In genomic region chr7:158431055-158431940, GRCh38 we compare ENCODE assay signal across 2 cellular contexts.
TF ChIP-seq lines count a peak whose summit lies in the region.

No MANE protein-coding gene starts in this region.

TF ChIP-seq in HCT116, 20 proteins besides CTCF, POLR2A, EP300 and RAD21 (continued from another document):
- no peak for TF ChIP-seq ATF3 (IDR thresholded peaks at IDR 0.05)
- no peak for TF ChIP-seq EGR1 (IDR thresholded peaks at IDR 0.05; ENCODE audit: low read depth)
- TF ChIP-seq SP1 (IDR thresholded peaks at IDR 0.05; ENCODE audit: low read depth), result no peak
- TF ChIP-seq, protein P1, sequence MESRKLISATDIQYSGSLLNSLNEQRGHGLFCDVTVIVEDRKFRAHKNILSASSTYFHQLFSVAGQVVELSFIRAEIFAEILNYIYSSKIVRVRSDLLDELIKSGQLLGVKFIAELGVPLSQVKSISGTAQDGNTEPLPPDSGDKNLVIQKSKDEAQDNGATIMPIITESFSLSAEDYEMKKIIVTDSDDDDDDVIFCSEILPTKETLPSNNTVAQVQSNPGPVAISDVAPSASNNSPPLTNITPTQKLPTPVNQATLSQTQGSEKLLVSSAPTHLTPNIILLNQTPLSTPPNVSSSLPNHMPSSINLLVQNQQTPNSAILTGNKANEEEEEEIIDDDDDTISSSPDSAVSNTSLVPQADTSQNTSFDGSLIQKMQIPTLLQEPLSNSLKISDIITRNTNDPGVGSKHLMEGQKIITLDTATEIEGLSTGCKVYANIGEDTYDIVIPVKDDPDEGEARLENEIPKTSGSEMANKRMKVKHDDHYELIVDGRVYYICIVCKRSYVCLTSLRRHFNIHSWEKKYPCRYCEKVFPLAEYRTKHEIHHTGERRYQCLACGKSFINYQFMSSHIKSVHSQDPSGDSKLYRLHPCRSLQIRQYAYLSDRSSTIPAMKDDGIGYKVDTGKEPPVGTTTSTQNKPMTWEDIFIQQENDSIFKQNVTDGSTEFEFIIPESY (IDR thresholded peaks at IDR 0.05; ENCODE audit: extremely low read depth, insufficient replicate concordance, low read length), result no peak
- no peak for TF ChIP-seq EZH2phosphoT487 (IDR thresholded peaks at IDR 0.05; ENCODE audit: borderline replicate concordance)
- TF ChIP-seq ELF1 (IDR thresholded peaks at IDR 0.05; ENCODE audit: borderline replicate concordance, low read depth), result no peak
- no peak for TF ChIP-seq JUND (IDR thresholded peaks at IDR 0.05)
- no peak for TF ChIP-seq POLR2AphosphoS5 (IDR thresholded peaks at IDR 0.05; ENCODE audit: low read depth, low read length)
- TF ChIP-seq YY1 (IDR thresholded peaks at IDR 0.05; ENCODE audit: extremely low read depth, insufficient replicate concordance, low read depth, low read length), result no peak

TF ChIP-seq in GM12878, 131 proteins besides CTCF, POLR2A, EP300 and RAD21 (continued from another document):
- TF ChIP-seq, protein P2, sequence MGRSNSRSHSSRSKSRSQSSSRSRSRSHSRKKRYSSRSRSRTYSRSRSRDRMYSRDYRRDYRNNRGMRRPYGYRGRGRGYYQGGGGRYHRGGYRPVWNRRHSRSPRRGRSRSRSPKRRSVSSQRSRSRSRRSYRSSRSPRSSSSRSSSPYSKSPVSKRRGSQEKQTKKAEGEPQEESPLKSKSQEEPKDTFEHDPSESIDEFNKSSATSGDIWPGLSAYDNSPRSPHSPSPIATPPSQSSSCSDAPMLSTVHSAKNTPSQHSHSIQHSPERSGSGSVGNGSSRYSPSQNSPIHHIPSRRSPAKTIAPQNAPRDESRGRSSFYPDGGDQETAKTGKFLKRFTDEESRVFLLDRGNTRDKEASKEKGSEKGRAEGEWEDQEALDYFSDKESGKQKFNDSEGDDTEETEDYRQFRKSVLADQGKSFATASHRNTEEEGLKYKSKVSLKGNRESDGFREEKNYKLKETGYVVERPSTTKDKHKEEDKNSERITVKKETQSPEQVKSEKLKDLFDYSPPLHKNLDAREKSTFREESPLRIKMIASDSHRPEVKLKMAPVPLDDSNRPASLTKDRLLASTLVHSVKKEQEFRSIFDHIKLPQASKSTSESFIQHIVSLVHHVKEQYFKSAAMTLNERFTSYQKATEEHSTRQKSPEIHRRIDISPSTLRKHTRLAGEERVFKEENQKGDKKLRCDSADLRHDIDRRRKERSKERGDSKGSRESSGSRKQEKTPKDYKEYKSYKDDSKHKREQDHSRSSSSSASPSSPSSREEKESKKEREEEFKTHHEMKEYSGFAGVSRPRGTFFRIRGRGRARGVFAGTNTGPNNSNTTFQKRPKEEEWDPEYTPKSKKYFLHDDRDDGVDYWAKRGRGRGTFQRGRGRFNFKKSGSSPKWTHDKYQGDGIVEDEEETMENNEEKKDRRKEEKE (IDR thresholded peaks at IDR 0.05), result no peak
- no peak for TF ChIP-seq CBX3 (IDR thresholded peaks at IDR 0.05; ENCODE audit: borderline replicate concordance, low read depth)
- no peak for TF ChIP-seq CBFB (IDR thresholded peaks at IDR 0.05; ENCODE audit: low read depth)
- TF ChIP-seq POLR2AphosphoS5 (IDR thresholded peaks at IDR 0.05; ENCODE audit: low read length), result no peak
- TF ChIP-seq ZZZ3 (IDR thresholded peaks at IDR 0.05; ENCODE audit: control insufficient read depth, insufficient read length, low read depth), result no peak
- no peak for TF ChIP-seq PAX5 (IDR thresholded peaks at IDR 0.05; ENCODE audit: borderline replicate concordance, low read depth, low read length)
- TF ChIP-seq TCF3 (IDR thresholded peaks at IDR 0.05; ENCODE audit: borderline replicate concordance, insufficient read depth, low read depth, low read length), result peak; percentile 18; the same call in 1 of the 2 replicates
- TF ChIP-seq CREB1 (IDR thresholded peaks at IDR 0.05; ENCODE audit: low read depth), result no peak
- no peak for TF ChIP-seq SMAD1 (IDR thresholded peaks at IDR 0.05; ENCODE audit: low read depth, partially characterized antibody)
- TF ChIP-seq, protein P3, sequence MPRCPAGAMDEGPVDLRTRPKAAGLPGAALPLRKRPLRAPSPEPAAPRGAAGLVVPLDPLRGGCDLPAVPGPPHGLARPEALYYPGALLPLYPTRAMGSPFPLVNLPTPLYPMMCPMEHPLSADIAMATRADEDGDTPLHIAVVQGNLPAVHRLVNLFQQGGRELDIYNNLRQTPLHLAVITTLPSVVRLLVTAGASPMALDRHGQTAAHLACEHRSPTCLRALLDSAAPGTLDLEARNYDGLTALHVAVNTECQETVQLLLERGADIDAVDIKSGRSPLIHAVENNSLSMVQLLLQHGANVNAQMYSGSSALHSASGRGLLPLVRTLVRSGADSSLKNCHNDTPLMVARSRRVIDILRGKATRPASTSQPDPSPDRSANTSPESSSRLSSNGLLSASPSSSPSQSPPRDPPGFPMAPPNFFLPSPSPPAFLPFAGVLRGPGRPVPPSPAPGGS (IDR thresholded peaks at IDR 0.05; ENCODE audit: borderline replicate concordance, insufficient read depth, low read depth, low read length, poor library complexity, severe bottlenecking), result peak; percentile 86
